ENCODE assay signal across 23 cellular contexts in the genomic region with DNA sequence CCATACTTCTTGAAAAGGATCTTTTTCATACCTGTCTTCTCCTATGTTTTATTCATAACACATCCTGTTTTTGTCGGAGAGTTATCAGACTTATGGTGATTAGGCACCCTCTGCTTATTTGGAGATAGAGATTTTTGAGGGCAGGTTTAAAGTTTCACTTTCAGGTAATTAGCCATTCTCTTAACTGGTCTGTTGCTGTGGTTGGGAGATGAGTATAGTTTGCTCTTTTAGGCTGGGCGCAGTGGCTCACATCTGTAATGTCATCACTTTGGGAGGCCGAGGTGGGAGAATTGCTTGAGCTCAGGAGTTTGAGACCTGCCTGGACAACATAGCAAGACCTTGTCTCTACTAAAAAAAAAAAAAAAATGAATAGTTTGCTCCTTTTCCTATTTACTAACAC. TPM values are rescaled to one million over a fixed set of nuclear protein-coding genes. Genes with fewer than 3 reads are reported as not detected.
A peak's percentile ranks its signal among the peaks of the same experiment; 100 is the strongest.
DNase-seq lines count a peak whose midpoint lies in the region; ATAC-seq and TF ChIP-seq lines count a peak whose summit lies in the region.
"Had no signal": no experiment of that assay in that cellular context is flagged by ENCODE, and none has a peak within 500 bp of the region (broad histone marks: within the 10 kb centered on the region; RNA-seq: fewer than 3 reads in every experiment).

No MANE protein-coding gene starts in this region.

- H3K4me1 ChIP-seq in OCI-LY3 (ENCODE audit: low read length), result peaks cover 42% of the 10 kb centered on the region

- no peak overlapping the region for H2AFZ ChIP-seq in OCI-LY3 (ENCODE audit: low read depth, low read length)

- no peaks in the 10 kb centered on the region for H3K79me2 ChIP-seq in OCI-LY3 (ENCODE audit: low read length)

- intact Hi-C loops in activated T-helper 1 cell treated with anti-CD3 and anti-CD28 coated beads, Interleukin-12 subunit alpha, Interleukin-12 subunit beta, Interleukin-2, Interleukin-4 antibody, amounts not matched to agents 30 ng/mL and 10 ng/mL and 1 ng/mL, durations not matched to agents 14 hours and 24 hours and 36 hours (cut with micrococcal nuclease), result no loop called here

- no peaks in the 10 kb centered on the region for H3K27me3 ChIP-seq in OCI-LY3 (ENCODE audit: low read depth, low read length)
- H3K27me3 ChIP-seq: heart right ventricle had no signal

- H3K9me3 Mint-ChIP-seq in activated T-cell treated with anti-CD3 and anti-CD28 coated beads, Interleukin-2, amount 50 U/mL, for 24 hours, result no peaks in the 10 kb centered on the region
- H3K9me3 Mint-ChIP-seq in activated T-helper 1 cell treated with anti-CD3 and anti-CD28 coated beads, Interleukin-12 subunit alpha, Interleukin-12 subunit beta, Interleukin-2, Interleukin-4 antibody, amounts not matched to agents 30 ng/mL and 10 ng/mL and 1 ng/mL, durations not matched to agents 14 hours and 24 hours and 36 hours, result no peaks in the 10 kb centered on the region
- H3K9me3 Mint-ChIP-seq: HFFc6 had no signal

- no peak overlapping the region for H3K4me3 ChIP-seq in OCI-LY3 (ENCODE audit: low read length)
- H3K4me3 ChIP-seq: heart right ventricle, mucosa of descending colon, skin epidermis had no signal

- peaks cover 70% of the 10 kb centered on the region for H3K36me3 ChIP-seq in OCI-LY3 (replicated peaks; ENCODE audit: low read depth, low read length)

- no peak for TF ChIP-seq CTCF in OCI-LY3 (IDR thresholded peaks at IDR 0.05; ENCODE audit: low read depth, low read length)

- H3K27ac ChIP-seq in OCI-LY3 (ENCODE audit: low read length), result peak overlapping the region; percentile 23; the same call in 1 of the 2 replicates
- H3K27ac ChIP-seq: heart right ventricle, HL-60 had no signal

- H3K9me3 ChIP-seq in OCI-LY3 (ENCODE audit: insufficient read depth, low read length), result no peaks in the 10 kb centered on the region
- H3K9me3 ChIP-seq: heart right ventricle, mucosa of descending colon had no signal

- peak overlapping the region; percentile 84 for H3K27ac Mint-ChIP-seq in activated T-cell treated with anti-CD3 and anti-CD28 coated beads, Interleukin-2, amount 50 U/mL, for 24 hours
- no peak overlapping the region for H3K27ac Mint-ChIP-seq in activated T-helper 1 cell treated with anti-CD3 and anti-CD28 coated beads, Interleukin-12 subunit alpha, Interleukin-12 subunit beta, Interleukin-2, Interleukin-4 antibody, amounts not matched to agents 30 ng/mL and 10 ng/mL and 1 ng/mL, durations not matched to agents 14 hours and 24 hours and 36 hours
- H3K27ac Mint-ChIP-seq: HFFc6 had no signal

- H3K9ac ChIP-seq in OCI-LY3 (ENCODE audit: low read length), result no peak overlapping the region

- H4K20me1 ChIP-seq in OCI-LY3 (ENCODE audit: insufficient read depth, low read length), result peaks cover 2% of the 10 kb centered on the region

- no peaks in the 10 kb centered on the region for H3K27me3 Mint-ChIP-seq in activated T-cell treated with anti-CD3 and anti-CD28 coated beads, Interleukin-2, amount 50 U/mL, for 24 hours
- H3K27me3 Mint-ChIP-seq in activated T-helper 1 cell treated with anti-CD3 and anti-CD28 coated beads, Interleukin-12 subunit alpha, Interleukin-12 subunit beta, Interleukin-2, Interleukin-4 antibody, amounts not matched to agents 30 ng/mL and 10 ng/mL and 1 ng/mL, durations not matched to agents 14 hours and 24 hours and 36 hours (ENCODE audit: insufficient read depth), result no peaks in the 10 kb centered on the region

- no peak for DNase-seq in activated T-cell treated with anti-CD3 and anti-CD28 coated beads, Interleukin-2, amount 50 U/mL, for 24 hours
- no peak for DNase-seq in activated T-cell treated with anti-CD3 and anti-CD28 coated beads, Interleukin-2, amount 50 U/mL, for 1 hour
- DNase-seq in stimulated activated CD8-positive, alpha-beta memory T cell treated with anti-CD3 and anti-CD28 coated beads, Interleukin-15, amount 100 ng/mL, for 48 hours (ENCODE audit: low read depth in 2 of 2), result peak; percentile 4 to 7
- DNase-seq in DMS153 treated with DMSO at 0.1 percent for 48 hours (lab: John Stamatoyannopoulos, UW; ENCODE audit: unreplicated experiment), result no peak
- DNase-seq in activated T-helper 1 cell treated with anti-CD3 and anti-CD28 coated beads, Interleukin-12 subunit alpha, Interleukin-12 subunit beta, Interleukin-2, Interleukin-4 antibody, amounts not matched to agents 30 ng/mL and 10 ng/mL and 1 ng/mL, durations not matched to agents 14 hours and 24 hours and 36 hours (ENCODE audit: low spot score), result no peak
- DNase-seq: activated CD8-positive, alpha-beta memory T cell treated with anti-CD3 and anti-CD28 coated beads, Interleukin-2, amount 50 U/mL, for 4 hours; COR-L47; erythroblast; GF-D8; heart right ventricle; HFFc6; mucosa of descending colon; NCI-H2029; SHP77 treated with DMSO at 0.1 percent for 48 hours had no signal

- ATAC-seq in HG02610 (IDR thresholded peaks at IDR 0.05; ENCODE audit: unreplicated experiment) (peak; percentile 62), HG03139 (IDR thresholded peaks at IDR 0.05; ENCODE audit: unreplicated experiment) (no peak)
- ATAC-seq: heart right ventricle, mucosa of descending colon had no signal

- H3K4me1 Mint-ChIP-seq in activated T-cell treated with anti-CD3 and anti-CD28 coated beads, Interleukin-2, amount 50 U/mL, for 24 hours (ENCODE audit: low read depth), result peaks cover 15% of the 10 kb centered on the region
- peaks cover 22% of the 10 kb centered on the region for H3K4me1 Mint-ChIP-seq in activated T-helper 1 cell treated with anti-CD3 and anti-CD28 coated beads, Interleukin-12 subunit alpha, Interleukin-12 subunit beta, Interleukin-2, Interleukin-4 antibody, amounts not matched to agents 30 ng/mL and 10 ng/mL and 1 ng/mL, durations not matched to agents 14 hours and 24 hours and 36 hours (ENCODE audit: low read depth)

- no peak overlapping the region for H3K4me3 Mint-ChIP-seq in activated T-cell treated with anti-CD3 and anti-CD28 coated beads, Interleukin-2, amount 50 U/mL, for 24 hours
- H3K4me3 Mint-ChIP-seq in activated T-helper 1 cell treated with anti-CD3 and anti-CD28 coated beads, Interleukin-12 subunit alpha, Interleukin-12 subunit beta, Interleukin-2, Interleukin-4 antibody, amounts not matched to agents 30 ng/mL and 10 ng/mL and 1 ng/mL, durations not matched to agents 14 hours and 24 hours and 36 hours, result no peak overlapping the region
- H3K4me3 Mint-ChIP-seq: HFFc6 had no signal

- peaks cover 98% of the 10 kb centered on the region for H3K36me3 Mint-ChIP-seq in activated T-cell treated with anti-CD3 and anti-CD28 coated beads, Interleukin-2, amount 50 U/mL, for 24 hours (ENCODE audit: low read depth)
- peaks cover 54% of the 10 kb centered on the region for H3K36me3 Mint-ChIP-seq in activated T-helper 1 cell treated with anti-CD3 and anti-CD28 coated beads, Interleukin-12 subunit alpha, Interleukin-12 subunit beta, Interleukin-2, Interleukin-4 antibody, amounts not matched to agents 30 ng/mL and 10 ng/mL and 1 ng/mL, durations not matched to agents 14 hours and 24 hours and 36 hours (ENCODE audit: low read depth)

- H3K4me2 ChIP-seq in OCI-LY3 (ENCODE audit: low read length), result peak overlapping the region; percentile 13; the same call in 1 of the 2 replicates

RNA-seq across cellular contexts. Expression of a gene that starts 25.3 kb away (rescaled TPM):
- not detected in 2 replicates for total RNA-seq in activated T-helper 1 cell treated with anti-CD3 and anti-CD28 coated beads, Interleukin-12 subunit alpha, Interleukin-12 subunit beta, Interleukin-2, Interleukin-4 antibody, amounts not matched to agents 30 ng/mL and 10 ng/mL and 1 ng/mL, durations not matched to agents 14 hours and 24 hours and 36 hours
- total RNA-seq: astrocyte, HFFc6, kidney epithelial cell, LHCN-M2, osteocyte had no signal

RNA-seq across cellular contexts. Expression of a gene that starts 26.7 kb away (rescaled TPM):
- 90.2 and 93.1 TPM in 2 replicates for total RNA-seq in activated T-helper 1 cell treated with anti-CD3 and anti-CD28 coated beads, Interleukin-12 subunit alpha, Interleukin-12 subunit beta, Interleukin-2, Interleukin-4 antibody, amounts not matched to agents 30 ng/mL and 10 ng/mL and 1 ng/mL, durations not matched to agents 14 hours and 24 hours and 36 hours

RNA-seq across cellular contexts. Expression of a gene that starts 30.9 kb away (rescaled TPM):
- 36.3 and 36.7 TPM in 2 replicates for total RNA-seq in activated T-helper 1 cell treated with anti-CD3 and anti-CD28 coated beads, Interleukin-12 subunit alpha, Interleukin-12 subunit beta, Interleukin-2, Interleukin-4 antibody, amounts not matched to agents 30 ng/mL and 10 ng/mL and 1 ng/mL, durations not matched to agents 14 hours and 24 hours and 36 hours

RNA-seq across cellular contexts. Expression of a gene that starts 40.2 kb away (rescaled TPM):
- 7.0 and 8.9 TPM in 2 replicates for total RNA-seq in activated T-helper 1 cell treated with anti-CD3 and anti-CD28 coated beads, Interleukin-12 subunit alpha, Interleukin-12 subunit beta, Interleukin-2, Interleukin-4 antibody, amounts not matched to agents 30 ng/mL and 10 ng/mL and 1 ng/mL, durations not matched to agents 14 hours and 24 hours and 36 hours

RNA-seq across cellular contexts. Expression of a gene that starts 47.2 kb away (rescaled TPM):
- 111 and 116 TPM in 2 replicates for total RNA-seq in activated T-helper 1 cell treated with anti-CD3 and anti-CD28 coated beads, Interleukin-12 subunit alpha, Interleukin-12 subunit beta, Interleukin-2, Interleukin-4 antibody, amounts not matched to agents 30 ng/mL and 10 ng/mL and 1 ng/mL, durations not matched to agents 14 hours and 24 hours and 36 hours

Comparison
In these comparisons a context has a peak if more than half of its experiments do, and no peak if none do; other contexts are left out.
1. DNase-seq: peak in stimulated activated CD8-positive, alpha-beta memory T cell treated with anti-CD3 and anti-CD28 coated beads, Interleukin-15, amount 100 ng/mL, for 48 hours (2 of 2); none in activated T-cell treated with anti-CD3 and anti-CD28 coated beads, Interleukin-2, amount 50 U/mL, for 24 hours (single experiment), activated T-cell treated with anti-CD3 and anti-CD28 coated beads, Interleukin-2, amount 50 U/mL, for 1 hour (single experiment), DMS153 treated with DMSO at 0.1 percent for 48 hours (single experiment) and activated T-helper 1 cell treated with anti-CD3 and anti-CD28 coated beads, Interleukin-12 subunit alpha, Interleukin-12 subunit beta, Interleukin-2, Interleukin-4 antibody, amounts not matched to agents 30 ng/mL and 10 ng/mL and 1 ng/mL, durations not matched to agents 14 hours and 24 hours and 36 hours (single experiment).